1 cellular context compared by ENCODE assay signal in the genomic region with DNA sequence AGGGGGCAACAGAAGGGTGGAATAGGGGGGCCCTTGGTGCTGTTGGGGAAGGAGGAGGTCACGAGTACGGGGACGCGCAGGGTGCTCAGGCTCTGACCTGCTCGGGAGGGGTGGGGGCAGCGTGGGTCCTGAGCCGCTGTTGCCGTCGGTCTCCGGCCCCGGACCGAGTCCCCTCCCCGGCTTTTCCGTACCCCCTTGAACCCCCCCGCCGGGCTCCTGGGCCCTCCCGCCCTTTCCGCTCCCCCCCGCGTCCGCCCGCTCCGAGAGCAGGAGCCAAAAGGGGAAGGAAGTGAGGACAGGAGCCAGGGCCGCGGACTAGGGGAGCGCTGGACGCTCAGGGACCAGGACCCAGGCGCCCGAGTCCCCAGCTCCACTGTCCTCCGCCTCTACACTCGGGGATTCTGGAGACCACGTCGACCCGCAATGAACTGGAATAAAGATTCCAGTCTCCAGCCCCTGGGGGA.
A peak's percentile ranks its signal among the peaks of the same experiment; 100 is the strongest.
TF ChIP-seq lines count a peak whose summit lies in the region.

A gene with protein sequence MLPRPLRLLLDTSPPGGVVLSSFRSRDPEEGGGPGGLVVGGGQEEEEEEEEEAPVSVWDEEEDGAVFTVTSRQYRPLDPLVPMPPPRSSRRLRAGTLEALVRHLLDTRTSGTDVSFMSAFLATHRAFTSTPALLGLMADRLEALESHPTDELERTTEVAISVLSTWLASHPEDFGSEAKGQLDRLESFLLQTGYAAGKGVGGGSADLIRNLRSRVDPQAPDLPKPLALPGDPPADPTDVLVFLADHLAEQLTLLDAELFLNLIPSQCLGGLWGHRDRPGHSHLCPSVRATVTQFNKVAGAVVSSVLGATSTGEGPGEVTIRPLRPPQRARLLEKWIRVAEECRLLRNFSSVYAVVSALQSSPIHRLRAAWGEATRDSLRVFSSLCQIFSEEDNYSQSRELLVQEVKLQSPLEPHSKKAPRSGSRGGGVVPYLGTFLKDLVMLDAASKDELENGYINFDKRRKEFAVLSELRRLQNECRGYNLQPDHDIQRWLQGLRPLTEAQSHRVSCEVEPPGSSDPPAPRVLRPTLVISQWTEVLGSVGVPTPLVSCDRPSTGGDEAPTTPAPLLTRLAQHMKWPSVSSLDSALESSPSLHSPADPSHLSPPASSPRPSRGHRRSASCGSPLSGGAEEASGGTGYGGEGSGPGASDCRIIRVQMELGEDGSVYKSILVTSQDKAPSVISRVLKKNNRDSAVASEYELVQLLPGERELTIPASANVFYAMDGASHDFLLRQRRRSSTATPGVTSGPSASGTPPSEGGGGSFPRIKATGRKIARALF (minus strand): TSS at position 170 of the 464 bp plus-strand sequence. CDS start 332 bp downstream, outside the sequence.

TF ChIP-seq in GM12878, 131 proteins besides CTCF, POLR2A, EP300 and RAD21 (continued from another document):
- TF ChIP-seq, protein P1, sequence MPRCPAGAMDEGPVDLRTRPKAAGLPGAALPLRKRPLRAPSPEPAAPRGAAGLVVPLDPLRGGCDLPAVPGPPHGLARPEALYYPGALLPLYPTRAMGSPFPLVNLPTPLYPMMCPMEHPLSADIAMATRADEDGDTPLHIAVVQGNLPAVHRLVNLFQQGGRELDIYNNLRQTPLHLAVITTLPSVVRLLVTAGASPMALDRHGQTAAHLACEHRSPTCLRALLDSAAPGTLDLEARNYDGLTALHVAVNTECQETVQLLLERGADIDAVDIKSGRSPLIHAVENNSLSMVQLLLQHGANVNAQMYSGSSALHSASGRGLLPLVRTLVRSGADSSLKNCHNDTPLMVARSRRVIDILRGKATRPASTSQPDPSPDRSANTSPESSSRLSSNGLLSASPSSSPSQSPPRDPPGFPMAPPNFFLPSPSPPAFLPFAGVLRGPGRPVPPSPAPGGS (IDR thresholded peaks at IDR 0.05; ENCODE audit: borderline replicate concordance, insufficient read depth, low read depth, low read length, poor library complexity, severe bottlenecking) = no peak
- TF ChIP-seq MEF2B (IDR thresholded peaks at IDR 0.05; ENCODE audit: partially characterized antibody, poor library complexity, severe bottlenecking) (no peak), EZH2 (IDR thresholded peaks at IDR 0.05; ENCODE audit: borderline replicate concordance, control insufficient read depth, low read depth, low read length) (no peak), NR2F1 (conservative IDR thresholded peaks at IDR 0.05) (no peak), SIN3A (IDR thresholded peaks at IDR 0.05; ENCODE audit: low read depth, low read length) (0 out of 2 replicates have a peak, but pooled peaks have one; percentile 27), PAX8 (IDR thresholded peaks at IDR 0.05) (no peak), LARP7 (IDR thresholded peaks at IDR 0.05) (0 out of 2 replicates have a peak, but pooled peaks have one; percentile 6), SPI1 (IDR thresholded peaks at IDR 0.05; ENCODE audit: borderline replicate concordance, insufficient read depth, low read depth, low read length) (peak; percentile 22; the same call in 1 of the 2 replicates), SRF (IDR thresholded peaks at IDR 0.05; ENCODE audit: low read depth in 2 of 2, low read length in 2 of 2) (0 out of 4 replicates have a peak, but pooled peaks of 1 of the 2 experiments have one; percentile 7), YY1 (IDR thresholded peaks at IDR 0.05; ENCODE audit: low read depth, low read length) (no peak), ZNF622 (IDR thresholded peaks at IDR 0.05) (no peak), SUPT20H (IDR thresholded peaks at IDR 0.05; ENCODE audit: borderline replicate concordance, control insufficient read depth, low read depth, low read length) (no peak), SMC3 (IDR thresholded peaks at IDR 0.05; ENCODE audit: borderline replicate concordance, low read length) (no peak), RBBP5 (conservative IDR thresholded peaks at IDR 0.05) (no peak), EGR1 (IDR thresholded peaks at IDR 0.05; ENCODE audit: borderline replicate concordance in 1 of 2, low read depth in 2 of 2, low read length in 2 of 2) (peak in 1 of 2 experiments; percentile 44; a peak in 1 of 3 replicates), SMAD1 (IDR thresholded peaks at IDR 0.05; ENCODE audit: low read depth, partially characterized antibody) (no peak)
- TF ChIP-seq, protein P2, sequence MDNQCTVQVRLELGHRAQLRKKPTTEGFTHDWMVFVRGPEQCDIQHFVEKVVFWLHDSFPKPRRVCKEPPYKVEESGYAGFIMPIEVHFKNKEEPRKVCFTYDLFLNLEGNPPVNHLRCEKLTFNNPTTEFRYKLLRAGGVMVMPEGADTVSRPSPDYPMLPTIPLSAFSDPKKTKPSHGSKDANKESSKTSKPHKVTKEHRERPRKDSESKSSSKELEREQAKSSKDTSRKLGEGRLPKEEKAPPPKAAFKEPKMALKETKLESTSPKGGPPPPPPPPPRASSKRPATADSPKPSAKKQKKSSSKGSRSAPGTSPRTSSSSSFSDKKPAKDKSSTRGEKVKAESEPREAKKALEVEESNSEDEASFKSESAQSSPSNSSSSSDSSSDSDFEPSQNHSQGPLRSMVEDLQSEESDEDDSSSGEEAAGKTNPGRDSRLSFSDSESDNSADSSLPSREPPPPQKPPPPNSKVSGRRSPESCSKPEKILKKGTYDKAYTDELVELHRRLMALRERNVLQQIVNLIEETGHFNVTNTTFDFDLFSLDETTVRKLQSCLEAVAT (IDR thresholded peaks at IDR 0.05) = no peak
- TF ChIP-seq, protein P3, sequence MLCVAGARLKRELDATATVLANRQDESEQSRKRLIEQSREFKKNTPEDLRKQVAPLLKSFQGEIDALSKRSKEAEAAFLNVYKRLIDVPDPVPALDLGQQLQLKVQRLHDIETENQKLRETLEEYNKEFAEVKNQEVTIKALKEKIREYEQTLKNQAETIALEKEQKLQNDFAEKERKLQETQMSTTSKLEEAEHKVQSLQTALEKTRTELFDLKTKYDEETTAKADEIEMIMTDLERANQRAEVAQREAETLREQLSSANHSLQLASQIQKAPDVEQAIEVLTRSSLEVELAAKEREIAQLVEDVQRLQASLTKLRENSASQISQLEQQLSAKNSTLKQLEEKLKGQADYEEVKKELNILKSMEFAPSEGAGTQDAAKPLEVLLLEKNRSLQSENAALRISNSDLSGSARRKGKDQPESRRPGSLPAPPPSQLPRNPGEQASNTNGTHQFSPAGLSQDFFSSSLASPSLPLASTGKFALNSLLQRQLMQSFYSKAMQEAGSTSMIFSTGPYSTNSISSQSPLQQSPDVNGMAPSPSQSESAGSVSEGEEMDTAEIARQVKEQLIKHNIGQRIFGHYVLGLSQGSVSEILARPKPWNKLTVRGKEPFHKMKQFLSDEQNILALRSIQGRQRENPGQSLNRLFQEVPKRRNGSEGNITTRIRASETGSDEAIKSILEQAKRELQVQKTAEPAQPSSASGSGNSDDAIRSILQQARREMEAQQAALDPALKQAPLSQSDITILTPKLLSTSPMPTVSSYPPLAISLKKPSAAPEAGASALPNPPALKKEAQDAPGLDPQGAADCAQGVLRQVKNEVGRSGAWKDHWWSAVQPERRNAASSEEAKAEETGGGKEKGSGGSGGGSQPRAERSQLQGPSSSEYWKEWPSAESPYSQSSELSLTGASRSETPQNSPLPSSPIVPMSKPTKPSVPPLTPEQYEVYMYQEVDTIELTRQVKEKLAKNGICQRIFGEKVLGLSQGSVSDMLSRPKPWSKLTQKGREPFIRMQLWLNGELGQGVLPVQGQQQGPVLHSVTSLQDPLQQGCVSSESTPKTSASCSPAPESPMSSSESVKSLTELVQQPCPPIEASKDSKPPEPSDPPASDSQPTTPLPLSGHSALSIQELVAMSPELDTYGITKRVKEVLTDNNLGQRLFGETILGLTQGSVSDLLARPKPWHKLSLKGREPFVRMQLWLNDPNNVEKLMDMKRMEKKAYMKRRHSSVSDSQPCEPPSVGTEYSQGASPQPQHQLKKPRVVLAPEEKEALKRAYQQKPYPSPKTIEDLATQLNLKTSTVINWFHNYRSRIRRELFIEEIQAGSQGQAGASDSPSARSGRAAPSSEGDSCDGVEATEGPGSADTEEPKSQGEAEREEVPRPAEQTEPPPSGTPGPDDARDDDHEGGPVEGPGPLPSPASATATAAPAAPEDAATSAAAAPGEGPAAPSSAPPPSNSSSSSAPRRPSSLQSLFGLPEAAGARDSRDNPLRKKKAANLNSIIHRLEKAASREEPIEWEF (IDR thresholded peaks at IDR 0.05; ENCODE audit: insufficient replicate concordance, low read depth, low read length) = no peak
TF ChIP-seq in GM12878: peak in this region for 6.
